Comparison of ENCODE assay signal across 8 cellular contexts in genomic region chr20:50931306-50932015, GRCh38. TPM values are rescaled to one million over a fixed set of nuclear protein-coding genes. Genes with fewer than 3 reads are reported as not detected.
DNase-seq lines count a peak whose midpoint lies in the region; ATAC-seq, FAIRE-seq and TF ChIP-seq lines count a peak whose summit lies in the region.

Gene ADNP (minus strand): TSS chr20:50931437. CDS start chr20:50903996, 27,441 bp downstream.

- peak within 1 kb of the TSS; percentile 85 for H3K4me3 ChIP-seq in adipocyte (ENCODE audit: low read length)
- peak within 1 kb of the TSS; percentile 96 for H3K4me3 ChIP-seq in trophoblast cell (ENCODE audit: low read depth, low read length)
- peak within 1 kb of the TSS; percentile 63 to 91 (median 77) for H3K4me3 ChIP-seq in tibial nerve

- peak within 1 kb of the TSS; percentile 98 for H4K12ac ChIP-seq in trophoblast cell (ENCODE audit: low read depth, low read length)

- no CpG with 5 or more reads among the region's 58 CpGs for WGBS in trophoblast cell (ENCODE audit: extremely low coverage, insufficient coverage, insufficient read length)
- WGBS in tibial nerve, 2 donors: 0 to 1% methylated on average over 14 to 27 of the region's 58 CpGs

- H3K36me3 ChIP-seq in adipocyte (ENCODE audit: control insufficient read depth, insufficient read depth, low read length, severe bottlenecking): peaks cover 53% of the 10 kb centered on the region
- peaks cover 3 to 6% of the 10 kb centered on the region in 2 experiments for H3K36me3 ChIP-seq in trophoblast cell (ENCODE audit: control insufficient read depth in 1 of 2, insufficient read depth in 2 of 2, low read length in 2 of 2)
- peaks cover 0 to 34% (median 0%) of the 10 kb centered on the region in 3 donors for H3K36me3 ChIP-seq in tibial nerve

- H3K27me3 ChIP-seq in adipocyte (replicated peaks; ENCODE audit: control insufficient read depth, insufficient read depth, low read length): no peaks in the 10 kb centered on the region
- no peaks in the 10 kb centered on the region for H3K27me3 ChIP-seq in trophoblast cell (ENCODE audit: insufficient read depth, low read length)
- H3K27me3 ChIP-seq in tibial nerve: no peaks in the 10 kb centered on the region

- peak; percentile 46 to 92 for TF ChIP-seq EP300 in tibial nerve (IDR thresholded peaks at IDR 0.05)

- peak within 1 kb of the TSS; percentile 93 for H3K18ac ChIP-seq in trophoblast cell (ENCODE audit: low read length)

- intact Hi-C loops in cardiac septum (cut with DNase I): loop anchor here (1.0 to 5.0 kb wide), 2 partner anchors 27 to 114 kb away; partner anchors contain the start of genes DPM1 and MOCS3

- H3K14ac ChIP-seq in trophoblast cell (ENCODE audit: low read length): peak within 1 kb of the TSS; percentile 100

- peak within 1 kb of the TSS; percentile 95 for H3K27ac ChIP-seq in trophoblast cell (ENCODE audit: low read depth, low read length)
- peak within 1 kb of the TSS; percentile 95 to 99 (median 99) for H3K27ac ChIP-seq in tibial nerve

- H2BK12ac ChIP-seq in trophoblast cell (ENCODE audit: low read length): peak within 1 kb of the TSS; percentile 46

- TF ChIP-seq POLR2A in GM12892 (IDR thresholded peaks at IDR 0.05; ENCODE audit: low read depth, low read length) (peak; percentile 90), tibial nerve (IDR thresholded peaks at IDR 0.05) (peak; percentile 48 to 73)

- peak within 1 kb of the TSS; percentile 91 for H2AFZ ChIP-seq in trophoblast cell (ENCODE audit: insufficient read depth, low read length, poor library complexity)

- peak within 1 kb of the TSS; percentile 92 for H2AK5ac ChIP-seq in trophoblast cell (ENCODE audit: low read length)

- peak; percentile 54 for FAIRE-seq in GM12892 (lab: Jason Lieb, UNC)

- peak within 1 kb of the TSS; percentile 100 for H4K91ac ChIP-seq in trophoblast cell (ENCODE audit: low read depth, low read length)

- H3K79me1 ChIP-seq in trophoblast cell (ENCODE audit: low read length): peaks cover 16% of the 10 kb centered on the region

- peak within 1 kb of the TSS; percentile 97 for H2BK5ac ChIP-seq in trophoblast cell (ENCODE audit: low read depth, low read length, poor library complexity)

- peak within 1 kb of the TSS; percentile 76 for H3K4me2 ChIP-seq in trophoblast cell (ENCODE audit: low read length)

- no peak within 1 kb of the TSS for H3K23ac ChIP-seq in trophoblast cell (ENCODE audit: low read length)

- peak; percentile 75 to 95 (median 83) for TF ChIP-seq CTCF in tibial nerve (IDR thresholded peaks at IDR 0.05)

- H3K79me2 ChIP-seq in trophoblast cell (ENCODE audit: control insufficient read depth, insufficient read depth, low read length, poor library complexity): peaks cover 19% of the 10 kb centered on the region

- H2BK120ac ChIP-seq in trophoblast cell (ENCODE audit: insufficient read depth, low read length, poor library complexity): peak within 1 kb of the TSS; percentile 94

- ATAC-seq in HG02840 (IDR thresholded peaks at IDR 0.05; ENCODE audit: low FRiP score, unreplicated experiment): peak; percentile 63

- H3K4me1 ChIP-seq in adipocyte (ENCODE audit: control insufficient read depth, insufficient read depth, low read length) (peaks cover 27% of the 10 kb centered on the region), trophoblast cell (ENCODE audit: control insufficient read depth in 1 of 2, insufficient read depth in 2 of 2, low read length in 2 of 2) (peaks cover 7% of the 10 kb centered on the region in 2 experiments), tibial nerve (peaks cover 0 to 40% (median 25%) of the 10 kb centered on the region in 4 donors)

- DNase-seq in GM12892 (ENCODE audit: insufficient read length): peak; percentile 44
- peak; percentile 90 for DNase-seq in NCI-H1436 treated with DMSO at 0.1 percent for 48 hours (lab: John Stamatoyannopoulos, UW)
- peak; percentile 85 for DNase-seq in T follicular helper cell (ENCODE audit: low read depth)
- peak; percentile 94 for DNase-seq in adipocyte (ENCODE audit: low read depth)
- peak; percentile 95 for DNase-seq in cardiac septum (ENCODE audit: low spot score)
- peak; percentile 86 to 93 for DNase-seq in trophoblast cell
- DNase-seq in tibial nerve (ENCODE audit: low spot score in 2 of 2): peak; percentile 86 to 92

- peak within 1 kb of the TSS; percentile 100 for H3K4ac ChIP-seq in trophoblast cell (ENCODE audit: low read depth, low read length)

- H3K9ac ChIP-seq in adipocyte (ENCODE audit: low read length): peak within 1 kb of the TSS; percentile 94
- H3K9ac ChIP-seq in trophoblast cell (ENCODE audit: low read length): peak within 1 kb of the TSS; percentile 99

- H3K9me3 ChIP-seq in adipocyte (ENCODE audit: control insufficient read depth, low read length) (no peaks in the 10 kb centered on the region), trophoblast cell (ENCODE audit: insufficient read depth, low read depth, low read length) (no peaks in the 10 kb centered on the region), tibial nerve (no peaks in the 10 kb centered on the region)

- H4K8ac ChIP-seq in trophoblast cell (ENCODE audit: low read depth, low read length): peak within 1 kb of the TSS; percentile 98

RNA-seq across cellular contexts. Expression of gene ADNP, which starts in this region (rescaled TPM):
- polyA plus RNA-seq in GM12892 (2012; ENCODE audit: missing spikeins): 38.1 TPM
- total RNA-seq in cardiac septum (32.8 TPM), tibial nerve (10 to 100 TPM; 40.2 to 57.9 (median 47.4) TPM)
- 89.6 and 91.5 TPM in 2 replicates for polyA plus RNA-seq in trophoblast cell (2013)

Comparison
In these comparisons a context has a peak if more than half of its experiments do, and no peak if none do; other contexts are left out.
1. Peak in every context shown above with its lines: DNase-seq, ATAC-seq, H3K4me3 ChIP-seq and H3K27ac ChIP-seq.
2. DNase-seq: peak in every context shown above with its lines; median percentile 95 in cardiac septum; 94 in adipocyte; 90 in NCI-H1436 treated with DMSO at 0.1 percent for 48 hours; 90 in trophoblast cell; 89 in tibial nerve; 85 in T follicular helper cell; 44 in GM12892.